ENCODE assay signal across 14 cellular contexts in genomic region chr12:124440031-124440626, GRCh38.
A peak's percentile ranks its signal among the peaks of the same experiment; 100 is the strongest.
DNase-seq lines count a peak whose midpoint lies in the region; ATAC-seq and TF ChIP-seq lines count a peak whose summit lies in the region.
"Had no signal": no experiment of that assay in that cellular context is flagged by ENCODE, and none has a peak within 500 bp of the region (broad histone marks: within the 10 kb centered on the region; RNA-seq: fewer than 3 reads in every experiment).

No MANE protein-coding gene starts in this region.

- H3K36me3 ChIP-seq in cardiac muscle cell: peaks cover 4% of the 10 kb centered on the region
- H3K36me3 ChIP-seq in endocrine pancreas (ENCODE audit: control insufficient read depth, insufficient read depth, low read length): no peaks in the 10 kb centered on the region
- peaks cover 71% of the 10 kb centered on the region for H3K36me3 ChIP-seq in upper lobe of right lung
- H3K36me3 ChIP-seq in Peyer's patch: peaks cover 0 to 21% (median 0%) of the 10 kb centered on the region in 3 donors

- DNase-seq in cardiac muscle cell (ENCODE audit: low read depth in 1 of 2, low spot score in 1 of 2): no peak
- DNase-seq in Right ventricle myocardium superior: no peak
- no peak for DNase-seq in osteocyte (ENCODE audit: extremely low spot score, unreplicated experiment)
- DNase-seq in upper lobe of right lung: no peak
- no peak for DNase-seq in activated CD4-positive, alpha-beta T cell treated with anti-CD3 and anti-CD28 coated beads, Interleukin-2, amount 10 ng/mL, durations not matched to agents 7 days and 5 days
- DNase-seq in Peyer's patch: no peak
- DNase-seq: ACHN; activated naive CD8-positive, alpha-beta T cell treated with anti-CD3 and anti-CD28 coated beads, Interleukin-2, amount 50 U/mL, for 24 hours; Calu3; H7; NCI-H1105 treated with DMSO at 0.1 percent for 48 hours; NCI-H226 had no signal

- no peak for TF ChIP-seq CTCF in cardiac muscle cell (IDR thresholded peaks at IDR 0.05; ENCODE audit: low read depth, low read length)
- no peak for TF ChIP-seq CTCF in osteocyte (IDR thresholded peaks at IDR 0.05)
- TF ChIP-seq CTCF in upper lobe of right lung (IDR thresholded peaks at IDR 0.05): no peak
- TF ChIP-seq CTCF in Peyer's patch (IDR thresholded peaks at IDR 0.05): no peak

- H3K4me3 Mint-ChIP-seq in osteocyte (ENCODE audit: unreplicated experiment): no peak overlapping the region
- H3K4me3 Mint-ChIP-seq in activated CD4-positive, alpha-beta T cell treated with anti-CD3 and anti-CD28 coated beads, Interleukin-2, amount 10 ng/mL, durations not matched to agents 7 days and 5 days: no peak overlapping the region
- H3K4me3 Mint-ChIP-seq: activated naive CD8-positive, alpha-beta T cell treated with anti-CD3 and anti-CD28 coated beads, Interleukin-2, amount 50 U/mL, for 24 hours had no signal

- H3K4me3 ChIP-seq in cardiac muscle cell (no peak overlapping the region), endocrine pancreas (ENCODE audit: control insufficient read depth, insufficient read depth, low read length) (no peak overlapping the region), upper lobe of right lung (no peak overlapping the region), Peyer's patch (no peak overlapping the region)

- peaks cover 18% of the 10 kb centered on the region for H3K36me3 Mint-ChIP-seq in osteocyte (ENCODE audit: unreplicated experiment)
- H3K36me3 Mint-ChIP-seq in activated CD4-positive, alpha-beta T cell treated with anti-CD3 and anti-CD28 coated beads, Interleukin-2, amount 10 ng/mL, durations not matched to agents 7 days and 5 days (ENCODE audit: low read depth): peaks cover 11% of the 10 kb centered on the region

- H3K27ac ChIP-seq in cardiac muscle cell (peak overlapping the region; percentile 51), upper lobe of right lung (peak overlapping the region; percentile 8), Peyer's patch (peak overlapping the region in 1 of 4 donors; percentile 57)

- CTCF ChIA-PET in activated CD4-positive, alpha-beta T cell treated with anti-CD3 and anti-CD28 coated beads, Interleukin-2, amount 10 ng/mL, durations not matched to agents 7 days and 5 days (lab: Charles Lee): no interaction called here

- no peaks in the 10 kb centered on the region for H3K9me3 ChIP-seq in cardiac muscle cell (ENCODE audit: low read depth)
- no peaks in the 10 kb centered on the region for H3K9me3 ChIP-seq in endocrine pancreas (ENCODE audit: control insufficient read depth, low read length)
- H3K9me3 ChIP-seq in upper lobe of right lung: no peaks in the 10 kb centered on the region
- no peaks in the 10 kb centered on the region for H3K9me3 ChIP-seq in Peyer's patch

- peaks cover 28% of the 10 kb centered on the region for H3K4me1 Mint-ChIP-seq in osteocyte (ENCODE audit: unreplicated experiment)
- H3K4me1 Mint-ChIP-seq in activated CD4-positive, alpha-beta T cell treated with anti-CD3 and anti-CD28 coated beads, Interleukin-2, amount 10 ng/mL, durations not matched to agents 7 days and 5 days: peaks cover 2% of the 10 kb centered on the region
- H3K4me1 Mint-ChIP-seq: activated naive CD8-positive, alpha-beta T cell treated with anti-CD3 and anti-CD28 coated beads, Interleukin-2, amount 50 U/mL, for 24 hours had no signal

- no peaks in the 10 kb centered on the region for H3K9me3 Mint-ChIP-seq in osteocyte (ENCODE audit: unreplicated experiment)
- no peaks in the 10 kb centered on the region for H3K9me3 Mint-ChIP-seq in activated CD4-positive, alpha-beta T cell treated with anti-CD3 and anti-CD28 coated beads, Interleukin-2, amount 10 ng/mL, durations not matched to agents 7 days and 5 days
- H3K9me3 Mint-ChIP-seq: activated naive CD8-positive, alpha-beta T cell treated with anti-CD3 and anti-CD28 coated beads, Interleukin-2, amount 50 U/mL, for 24 hours had no signal

- H3K27me3 Mint-ChIP-seq in osteocyte (ENCODE audit: unreplicated experiment): no peaks in the 10 kb centered on the region
- H3K27me3 Mint-ChIP-seq in activated CD4-positive, alpha-beta T cell treated with anti-CD3 and anti-CD28 coated beads, Interleukin-2, amount 10 ng/mL, durations not matched to agents 7 days and 5 days: no peaks in the 10 kb centered on the region
- H3K27me3 Mint-ChIP-seq: activated naive CD8-positive, alpha-beta T cell treated with anti-CD3 and anti-CD28 coated beads, Interleukin-2, amount 50 U/mL, for 24 hours had no signal

- peak overlapping the region; percentile 84 for H3K27ac Mint-ChIP-seq in osteocyte (ENCODE audit: unreplicated experiment)
- no peak overlapping the region for H3K27ac Mint-ChIP-seq in activated CD4-positive, alpha-beta T cell treated with anti-CD3 and anti-CD28 coated beads, Interleukin-2, amount 10 ng/mL, durations not matched to agents 7 days and 5 days
- H3K27ac Mint-ChIP-seq: activated naive CD8-positive, alpha-beta T cell treated with anti-CD3 and anti-CD28 coated beads, Interleukin-2, amount 50 U/mL, for 24 hours had no signal

- H3K9ac ChIP-seq in endocrine pancreas (ENCODE audit: control insufficient read depth, insufficient read depth, low read length): peak overlapping the region; percentile 33

- H3K27me3 ChIP-seq in cardiac muscle cell (no peaks in the 10 kb centered on the region), endocrine pancreas (ENCODE audit: control insufficient read depth, insufficient read depth, low read length) (no peaks in the 10 kb centered on the region), upper lobe of right lung (no peaks in the 10 kb centered on the region), Peyer's patch (no peaks in the 10 kb centered on the region)

- H3K4me1 ChIP-seq in cardiac muscle cell (ENCODE audit: low read depth) (no peaks in the 10 kb centered on the region), endocrine pancreas (ENCODE audit: control insufficient read depth, insufficient read depth, low read length) (no peaks in the 10 kb centered on the region), upper lobe of right lung (no peaks in the 10 kb centered on the region), Peyer's patch (no peaks in the 10 kb centered on the region)

- ATAC-seq in Right ventricle myocardium superior (ENCODE audit: poor library complexity): no peak
- no peak for ATAC-seq in upper lobe of right lung
- ATAC-seq in GM18498 (IDR thresholded peaks at IDR 0.05; ENCODE audit: unreplicated experiment): no peak
- ATAC-seq: activated naive CD8-positive, alpha-beta T cell treated with anti-CD3 and anti-CD28 coated beads, Interleukin-2, amount 50 U/mL, for 24 hours had no signal

- POLR2A ChIA-PET in activated CD4-positive, alpha-beta T cell treated with anti-CD3 and anti-CD28 coated beads, Interleukin-2, amount 10 ng/mL, durations not matched to agents 7 days and 5 days (lab: Charles Lee): no interaction called here

- intact Hi-C loops in Right ventricle myocardium superior (cut with DNase I): no loop called here
- intact Hi-C loops in upper lobe of right lung (cut with DNase I): no loop called here

- no peak for TF ChIP-seq POLR2A in Peyer's patch (IDR thresholded peaks at IDR 0.05)
